26 cellular contexts compared by ENCODE assay signal in genomic region chr2:28439127-28439526, GRCh38.
"Had no signal": no experiment of that assay in that cellular context is flagged by ENCODE, and none has a peak within 500 bp of the region (broad histone marks: within the 10 kb centered on the region; RNA-seq: fewer than 3 reads in every experiment).

No MANE protein-coding gene starts in this region.

- H3K4me3 ChIP-seq: ascending aorta, cardiac muscle cell, SJSA1 had no signal

- DNase-seq: activated CD4-positive, alpha-beta memory T cell treated with anti-CD3 and anti-CD28 coated beads for 36 hours; activated CD4-positive, alpha-beta T cell treated with anti-CD3 and anti-CD28 coated beads, Interleukin-2, amount 50 U/mL, for 1 hour; activated CD8-positive, alpha-beta memory T cell treated with anti-CD3 and anti-CD28 coated beads, Interleukin-2, amount 50 U/mL, for 4 hours; activated effector memory CD4-positive, alpha-beta T cell treated with Interleukin-2 at 50 U/mL for 16 hours; activated naive CD4-positive, alpha-beta T cell treated with anti-CD3 and anti-CD28 coated beads, Interleukin-2, amount 50 U/mL, for 16 hours; activated naive CD8-positive, alpha-beta T cell treated with anti-CD3 and anti-CD28 coated beads, Interleukin-2, amount 10 ng/mL, durations not matched to agents 7 days and 5 days; activated T-cell treated with anti-CD3 and anti-CD28 coated beads for 4 hours; activated T-cell treated with anti-CD3 and anti-CD28 coated beads, Interleukin-2, amount 50 U/mL, for 4 hours; amygdala; NCI-H1105; NCI-H1436; NCI-H1694; NCI-H1930; NCI-H345; NCI-H524 treated with DMSO at 0.1 percent for 48 hours; SHP77 treated with DMSO at 0.1 percent for 48 hours; SK-N-SH had no signal

- H3K27me3 ChIP-seq: ascending aorta, cardiac muscle cell, SJSA1 had no signal

- H3K27me3 Mint-ChIP-seq: activated naive CD8-positive, alpha-beta T cell treated with anti-CD3 and anti-CD28 coated beads, Interleukin-2, amount 10 ng/mL, durations not matched to agents 7 days and 5 days; central memory CD8-positive, alpha-beta T cell had no signal

- H3K36me3 ChIP-seq: ascending aorta, cardiac muscle cell, SJSA1 had no signal

- H3K9me3 ChIP-seq: ascending aorta, SJSA1, SK-N-SH had no signal

- H3K27ac Mint-ChIP-seq: activated CD4-positive, alpha-beta memory T cell treated with anti-CD3 and anti-CD28 coated beads for 36 hours; activated naive CD8-positive, alpha-beta T cell treated with anti-CD3 and anti-CD28 coated beads, Interleukin-2, amount 10 ng/mL, durations not matched to agents 7 days and 5 days; activated T-helper 1 cell treated with anti-CD3 and anti-CD28 coated beads, Interleukin-12 subunit alpha, Interleukin-12 subunit beta, Interleukin-2, Interleukin-4 antibody, amounts not matched to agents 30 ng/mL and 10 ng/mL and 1 ng/mL, durations not matched to agents 14 hours and 24 hours and 36 hours; T-helper 1 cell treated with Interleukin-12 subunit alpha and Interleukin-12 subunit beta and Interleukin-4 antibody, amounts not matched to agents 30 μg/mL and 1 μg/mL, for 36 hours; T-helper 2 cell treated with Interferon-gamma antibody and Interleukin-4, amounts not matched to agents 5 μg/mL and 100 μg/mL, for 36 hours had no signal

- H3K4me2 ChIP-seq: SK-N-SH had no signal

- H3K27ac ChIP-seq: ascending aorta, cardiac muscle cell, SJSA1 had no signal

- H3K4me1 ChIP-seq: ascending aorta had no signal

- H3K9ac ChIP-seq: SK-N-SH had no signal

- ATAC-seq: activated T-cell treated with anti-CD3 and anti-CD28 coated beads, Interleukin-2, amount 50 U/mL, for 4 hours; Panc1 had no signal

- H3K4me3 Mint-ChIP-seq: activated CD4-positive, alpha-beta memory T cell treated with anti-CD3 and anti-CD28 coated beads for 36 hours; activated naive CD8-positive, alpha-beta T cell treated with anti-CD3 and anti-CD28 coated beads, Interleukin-2, amount 10 ng/mL, durations not matched to agents 7 days and 5 days; activated T-cell treated with anti-CD3 and anti-CD28 coated beads, Interleukin-2, amount 50 U/mL, for 4 hours; activated T-helper 1 cell treated with anti-CD3 and anti-CD28 coated beads, Interleukin-12 subunit alpha, Interleukin-12 subunit beta, Interleukin-2, Interleukin-4 antibody, amounts not matched to agents 30 ng/mL and 10 ng/mL and 1 ng/mL, durations not matched to agents 14 hours and 24 hours and 36 hours; central memory CD8-positive, alpha-beta T cell; T-helper 1 cell treated with Interleukin-12 subunit alpha and Interleukin-12 subunit beta and Interleukin-4 antibody, amounts not matched to agents 30 μg/mL and 1 μg/mL, for 36 hours; T-helper 2 cell treated with Interferon-gamma antibody and Interleukin-4, amounts not matched to agents 5 μg/mL and 100 μg/mL, for 36 hours had no signal

- H3K9me3 Mint-ChIP-seq: activated CD4-positive, alpha-beta memory T cell treated with anti-CD3 and anti-CD28 coated beads for 36 hours; central memory CD8-positive, alpha-beta T cell; T-helper 1 cell treated with Interleukin-12 subunit alpha and Interleukin-12 subunit beta and Interleukin-4 antibody, amounts not matched to agents 30 μg/mL and 1 μg/mL, for 36 hours; T-helper 2 cell treated with Interferon-gamma antibody and Interleukin-4, amounts not matched to agents 5 μg/mL and 100 μg/mL, for 36 hours had no signal

- FAIRE-seq: TTC549 had no signal
